In the genomic region with DNA sequence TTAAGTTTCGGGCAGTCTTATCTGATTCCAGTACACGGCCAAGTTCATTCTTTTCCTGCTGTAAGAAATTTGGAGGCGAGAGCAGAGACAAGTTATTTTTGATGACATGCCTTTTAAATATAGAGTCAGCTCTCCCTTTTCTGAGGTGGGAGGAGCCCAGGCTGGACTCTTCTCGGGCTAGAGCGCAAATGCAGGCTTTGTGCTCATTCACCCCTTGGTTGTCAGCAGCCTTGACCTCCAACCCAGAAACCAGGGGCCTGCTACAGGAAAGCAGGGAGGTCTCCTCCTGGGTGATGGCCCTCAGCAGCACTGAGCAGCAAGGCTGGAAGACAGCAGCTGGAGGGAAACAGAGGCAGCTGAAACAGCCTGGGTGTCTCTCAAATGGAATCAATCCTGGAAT, we compare ENCODE assay signal across 1 cellular context.
TF ChIP-seq lines count a peak whose summit lies in the region.

No MANE protein-coding gene starts in this region.

TF ChIP-seq in K562, 482 proteins besides CTCF, POLR2A, EP300 and RAD21 (continued from another document):
- TF ChIP-seq ZNF717 (CRISPR knock-in tag; IDR thresholded peaks at IDR 0.05) (no peak), HNRNPK (IDR thresholded peaks at IDR 0.05; ENCODE audit: low read depth, low read length, poor library complexity, severe bottlenecking) (no peak), RBBP5 (IDR thresholded peaks at IDR 0.05; ENCODE audit: borderline replicate concordance, insufficient read depth, low read length, poor library complexity, severe bottlenecking) (no peak)
